In genomic region chr18:725641-726040, GRCh38 we compare ENCODE assay signal across 24 cellular contexts.
"Had no signal": no experiment of that assay in that cellular context is flagged by ENCODE, and none has a peak within 500 bp of the region (broad histone marks: within the 10 kb centered on the region; RNA-seq: fewer than 3 reads in every experiment).

No MANE protein-coding gene starts in this region.

- H3K27ac ChIP-seq: body of pancreas, cardiac muscle cell, heart right ventricle, sigmoid colon, upper lobe of left lung had no signal

- H3K4me2 ChIP-seq: smooth muscle cell had no signal

- H3K9me3 ChIP-seq: body of pancreas, heart right ventricle, sigmoid colon, upper lobe of left lung had no signal

- H3K27me3 Mint-ChIP-seq: activated naive CD4-positive, alpha-beta T cell treated with anti-CD3 and anti-CD28 coated beads, Interleukin-2, amount 50 U/mL, for 24 hours; memory B cell had no signal

- H3K4me3 Mint-ChIP-seq: activated naive CD4-positive, alpha-beta T cell treated with anti-CD3 and anti-CD28 coated beads, Interleukin-2, amount 50 U/mL, for 24 hours; activated T-helper 1 cell treated with anti-CD3 and anti-CD28 coated beads, Interleukin-12 subunit alpha, Interleukin-12 subunit beta, Interleukin-2, Interleukin-4 antibody, amounts not matched to agents 30 ng/mL and 10 ng/mL and 1 ng/mL, durations not matched to agents 14 hours and 24 hours and 36 hours; dendritic cell treated with granulocyte-macrophage colony-stimulating factor and Interleukin-4, amounts not matched to agents 40 ng/mL and 50 ng/mL, for 4 days; memory B cell; nephron progenitor cell; WTC11 had no signal

- DNase-seq: activated CD4-positive, alpha-beta T cell treated with anti-CD3 and anti-CD28 coated beads, Interleukin-2, amount 50 U/mL, for 48 hours; activated gamma-delta T cell; anterior cingulate cortex; body of pancreas; effector CD4-positive, alpha-beta T cell; erythroblast; foreskin fibroblast; heart right ventricle; left colon; nephron progenitor cell; nucleus accumbens; sigmoid colon; stimulated activated CD4-positive, alpha-beta T cell treated with anti-CD3 and anti-CD28 coated beads, Interleukin-15, amount 100 ng/mL, for 24 hours; stimulated activated CD8-positive, alpha-beta memory T cell treated with anti-CD3 and anti-CD28 coated beads, Interleukin-4, amount 100 ng/mL, for 48 hours; stimulated activated naive CD4-positive, alpha-beta T cell; T-helper 9 cell; upper lobe of left lung had no signal

- H3K4me3 ChIP-seq: body of pancreas, cardiac muscle cell, heart right ventricle, sigmoid colon, smooth muscle cell, upper lobe of left lung had no signal

- H3K36me3 Mint-ChIP-seq: memory B cell had no signal

- H3K27ac Mint-ChIP-seq: activated naive CD4-positive, alpha-beta T cell treated with anti-CD3 and anti-CD28 coated beads, Interleukin-2, amount 50 U/mL, for 24 hours; activated T-helper 1 cell treated with anti-CD3 and anti-CD28 coated beads, Interleukin-12 subunit alpha, Interleukin-12 subunit beta, Interleukin-2, Interleukin-4 antibody, amounts not matched to agents 30 ng/mL and 10 ng/mL and 1 ng/mL, durations not matched to agents 14 hours and 24 hours and 36 hours; dendritic cell treated with granulocyte-macrophage colony-stimulating factor and Interleukin-4, amounts not matched to agents 40 ng/mL and 50 ng/mL, for 4 days; memory B cell; nephron progenitor cell; WTC11 had no signal

- H3K9me3 Mint-ChIP-seq: activated naive CD4-positive, alpha-beta T cell treated with anti-CD3 and anti-CD28 coated beads, Interleukin-2, amount 50 U/mL, for 24 hours; activated T-helper 1 cell treated with anti-CD3 and anti-CD28 coated beads, Interleukin-12 subunit alpha, Interleukin-12 subunit beta, Interleukin-2, Interleukin-4 antibody, amounts not matched to agents 30 ng/mL and 10 ng/mL and 1 ng/mL, durations not matched to agents 14 hours and 24 hours and 36 hours; dendritic cell treated with granulocyte-macrophage colony-stimulating factor and Interleukin-4, amounts not matched to agents 40 ng/mL and 50 ng/mL, for 4 days; memory B cell; nephron progenitor cell; WTC11 had no signal

- H3K27me3 ChIP-seq: body of pancreas, cardiac muscle cell, heart right ventricle, sigmoid colon, upper lobe of left lung had no signal

- H3K4me1 ChIP-seq: body of pancreas, heart right ventricle, sigmoid colon, upper lobe of left lung had no signal

- ATAC-seq: body of pancreas, heart right ventricle, left colon, WTC11 had no signal

- H3K4me1 Mint-ChIP-seq: nephron progenitor cell, WTC11 had no signal
